In genomic region chr14:35374273-35374681, GRCh38 we compare ENCODE assay signal across 9 cellular contexts. TPM values are rescaled to one million over a fixed set of nuclear protein-coding genes. Genes with fewer than 3 reads are reported as not detected.
DNase-seq lines count a peak whose midpoint lies in the region; ATAC-seq and TF ChIP-seq lines count a peak whose summit lies in the region.
"Had no signal": no experiment of that assay in that cellular context is flagged by ENCODE, and none has a peak within 500 bp of the region (broad histone marks: within the 10 kb centered on the region; RNA-seq: fewer than 3 reads in every experiment).

No MANE protein-coding gene starts in this region.

- 81 to 90% (median 86%) methylated on average over 7 of the region's 7 CpGs for WGBS in heart left ventricle, 4 donors
- 16% methylated on average over 7 of the region's 7 CpGs for WGBS in smooth muscle cell (ENCODE audit: low lambda C conversion rate)

- H2AFZ ChIP-seq in smooth muscle cell (ENCODE audit: low read depth) = peak overlapping the region; percentile 46

- peaks cover 0 to 31% (median 0%) of the 10 kb centered on the region in 12 donors for H3K4me1 ChIP-seq in heart left ventricle
- no peaks in the 10 kb centered on the region for H3K4me1 ChIP-seq in smooth muscle cell (ENCODE audit: low read depth)
- H3K4me1 ChIP-seq in effector memory CD4-positive, alpha-beta T cell (ENCODE audit: control insufficient read depth, insufficient read depth, low read length, poor library complexity, severe bottlenecking) = no peaks in the 10 kb centered on the region

- H3K79me2 ChIP-seq in smooth muscle cell (ENCODE audit: low read depth) = no peaks in the 10 kb centered on the region

- H3K27ac ChIP-seq in SK-N-MC (peak overlapping the region; percentile 67), heart left ventricle (peak overlapping the region in 2 of 12 donors; percentile 9 to 54), smooth muscle cell (ENCODE audit: low read depth) (peak overlapping the region; percentile 88)
- no peak overlapping the region for H3K27ac ChIP-seq in effector memory CD4-positive, alpha-beta T cell (ENCODE audit: insufficient read depth, low read length, poor library complexity, severe bottlenecking)

- TF ChIP-seq CTCF in heart left ventricle (IDR thresholded peaks at IDR 0.05) (no peak), smooth muscle cell (IDR thresholded peaks at IDR 0.05; ENCODE audit: borderline replicate concordance, insufficient read depth, poor library complexity, severe bottlenecking) (no peak)

- peak overlapping the region; percentile 63 for H3K4me2 ChIP-seq in smooth muscle cell

- DNase-seq in H4 (ENCODE audit: low spot score) = peak; percentile 89
- DNase-seq in SK-N-MC (ENCODE audit: low read depth, low spot score) = peak; percentile 73
- no peak for DNase-seq in heart left ventricle
- DNase-seq in smooth muscle cell (lab: John Stamatoyannopoulos, UW; ENCODE audit: unreplicated experiment) = no peak
- DNase-seq in effector memory CD4-positive, alpha-beta T cell = no peak
- DNase-seq in stimulated activated CD4-positive, alpha-beta T cell treated with anti-CD3 and anti-CD28 coated beads, Interleukin-15, amount 100 ng/mL, for 24 hours = no peak
- DNase-seq in activated CD4-positive, alpha-beta T cell treated with anti-CD3 and anti-CD28 coated beads, Interleukin-2, amount 50 U/mL, for 4 hours = no peak
- DNase-seq: NCI-H1092 treated with DMSO at 0.1 percent for 48 hours had no signal

- H3K36me3 ChIP-seq in SK-N-MC (ENCODE audit: insufficient read depth, low read length) (no peaks in the 10 kb centered on the region), heart left ventricle (no peaks in the 10 kb centered on the region), smooth muscle cell (ENCODE audit: low read depth) (no peaks in the 10 kb centered on the region)
- no peaks in the 10 kb centered on the region for H3K36me3 ChIP-seq in effector memory CD4-positive, alpha-beta T cell (ENCODE audit: control insufficient read depth, insufficient read depth, low read length)

- H4K20me1 ChIP-seq in smooth muscle cell (ENCODE audit: low read depth) = no peaks in the 10 kb centered on the region

- peaks cover 3% of the 10 kb centered on the region for H3F3A ChIP-seq in smooth muscle cell (ENCODE audit: low read depth)

- no peak overlapping the region for H3K9ac ChIP-seq in SK-N-MC (ENCODE audit: insufficient read length)
- H3K9ac ChIP-seq in smooth muscle cell (ENCODE audit: low read depth) = peak overlapping the region; percentile 40

- H3K4me3 ChIP-seq in SK-N-MC (no peak overlapping the region), heart left ventricle (no peak overlapping the region), smooth muscle cell (no peak overlapping the region)
- H3K4me3 ChIP-seq in effector memory CD4-positive, alpha-beta T cell (ENCODE audit: insufficient read depth, low read depth, low read length, poor library complexity, severe bottlenecking) = no peak overlapping the region

- TF ChIP-seq POLR2A in heart left ventricle (IDR thresholded peaks at IDR 0.05) = no peak

- H3K9me3 ChIP-seq in SK-N-MC (ENCODE audit: low read depth, low read length) (no peaks in the 10 kb centered on the region), heart left ventricle (peaks cover 0 to 9% (median 0%) of the 10 kb centered on the region in 12 donors), smooth muscle cell (replicated peaks; ENCODE audit: low read depth) (no peaks in the 10 kb centered on the region)
- no peaks in the 10 kb centered on the region for H3K9me3 ChIP-seq in effector memory CD4-positive, alpha-beta T cell (ENCODE audit: control insufficient read depth, low read length)

- H3K27me3 ChIP-seq in heart left ventricle (no peaks in the 10 kb centered on the region), smooth muscle cell (ENCODE audit: low read depth) (no peaks in the 10 kb centered on the region)
- H3K27me3 ChIP-seq in effector memory CD4-positive, alpha-beta T cell (replicated peaks; ENCODE audit: control insufficient read depth, insufficient read depth, low read length, poor library complexity, severe bottlenecking) = no peaks in the 10 kb centered on the region

- intact Hi-C loops in heart left ventricle (cut with DNase I) = no loop called here

- ATAC-seq in heart left ventricle = peak in 3 of 4 donors; percentile 36 to 80 (median 69)
- ATAC-seq in HG03108 (IDR thresholded peaks at IDR 0.05; ENCODE audit: unreplicated experiment) = no peak

RNA-seq across cellular contexts. Expression of gene NFKBIA, which starts 30.3 kb away (rescaled TPM):
- total RNA-seq in H4 (2014; rRNA removed; shearing (Covaris generic)) = 39.5 and 41.4 TPM in 2 replicates
- 100 to 1,000 TPM in 3 of 9 donors, 10 to 100 TPM in 6; 42.7 to 193 (median 68.5) TPM for total RNA-seq in heart left ventricle
- polyA plus RNA-seq in heart left ventricle = 10 to 100 TPM; 53.9 to 64.3 TPM
- total RNA-seq in smooth muscle cell = 170 and 215 TPM in 2 replicates
- polyA plus RNA-seq in smooth muscle cell = 207 and 223 TPM in 2 replicates

Comparison
In these comparisons a context has a peak if more than half of its experiments do, and no peak if none do; other contexts are left out.
1. DNase-seq: peak in H4 (single experiment) and SK-N-MC (single experiment); none in heart left ventricle (0 of 5), smooth muscle cell (single experiment), effector memory CD4-positive, alpha-beta T cell (0 of 3), stimulated activated CD4-positive, alpha-beta T cell treated with anti-CD3 and anti-CD28 coated beads, Interleukin-15, amount 100 ng/mL, for 24 hours (single experiment) and activated CD4-positive, alpha-beta T cell treated with anti-CD3 and anti-CD28 coated beads, Interleukin-2, amount 50 U/mL, for 4 hours (0 of 2).